Comparison of ENCODE assay signal across 1 cellular context in genomic region chr3:50611464-50612233, GRCh38.
TF ChIP-seq lines count a peak whose summit lies in the region.

CISH (minus strand) TSS chr3:50611774; CDS start chr3:50611650, 124 bp downstream.

TF ChIP-seq in HepG2, 621 proteins besides CTCF, POLR2A, EP300 and RAD21 (continued from another document and continues in another):
- TF ChIP-seq ZNF280B (CRISPR knock-in tag; IDR thresholded peaks at IDR 0.05; ENCODE audit: borderline replicate concordance) (peak; percentile 25; the same call in 1 of the 2 replicates), ZC3H4 (CRISPR knock-in tag; IDR thresholded peaks at IDR 0.05; ENCODE audit: borderline replicate concordance) (no peak), GATAD2A (CRISPR knock-in tag; IDR thresholded peaks at IDR 0.05) (0 out of 2 replicates have a peak, but pooled peaks have one; percentile 13), ZNF577 (CRISPR knock-in tag; IDR thresholded peaks at IDR 0.05; ENCODE audit: borderline replicate concordance, low read depth) (0 out of 2 replicates have a peak, but pooled peaks have one; percentile 40), NR1H2 (CRISPR knock-in tag; IDR thresholded peaks at IDR 0.05; ENCODE audit: borderline replicate concordance, low read depth) (peak; percentile 92), ZNF674 (CRISPR knock-in tag; IDR thresholded peaks at IDR 0.05; ENCODE audit: low read depth) (no peak), DZIP1 (CRISPR knock-in tag; IDR thresholded peaks at IDR 0.05) (no peak), ZNF773 (CRISPR knock-in tag; IDR thresholded peaks at IDR 0.05; ENCODE audit: borderline replicate concordance) (peak; percentile 87; the same call in 1 of the 2 replicates), RXRB (CRISPR knock-in tag; IDR thresholded peaks at IDR 0.05; ENCODE audit: borderline replicate concordance) (peak; percentile 69), GLMP (CRISPR knock-in tag; IDR thresholded peaks at IDR 0.05; ENCODE audit: borderline replicate concordance) (no peak), ZNF224 (CRISPR knock-in tag; IDR thresholded peaks at IDR 0.05) (no peak), CREB1 (IDR thresholded peaks at IDR 0.05) (0 out of 2 replicates have a peak, but pooled peaks have one; percentile 40), CREB1 (CRISPR knock-in tag; IDR thresholded peaks at IDR 0.05) (0 out of 2 replicates have a peak, but pooled peaks have one; percentile 39), RBM22 (optimal IDR thresholded peaks at IDR 0.05; ENCODE audit: low read length) (no peak), ZNF569 (CRISPR knock-in tag; IDR thresholded peaks at IDR 0.05; ENCODE audit: borderline replicate concordance) (peak; percentile 80; the same call in 1 of the 2 replicates), KDM2A (CRISPR knock-in tag; IDR thresholded peaks at IDR 0.05; ENCODE audit: borderline replicate concordance, low read depth) (peak; percentile 76; the same call in 1 of the 2 replicates), HIVEP1 (CRISPR knock-in tag; IDR thresholded peaks at IDR 0.05) (peak; percentile 84), MEF2D (CRISPR knock-in tag; IDR thresholded peaks at IDR 0.05) (peak; percentile 31; the same call in 1 of the 2 replicates), ZNF33B (CRISPR knock-in tag; IDR thresholded peaks at IDR 0.05) (peak; percentile 94; the same call in 1 of the 2 replicates), MAFF (IDR thresholded peaks at IDR 0.05; ENCODE audit: low read depth, low read length) (no peak), DMTF1 (CRISPR knock-in tag; IDR thresholded peaks at IDR 0.05) (no peak), ZSCAN22 (CRISPR knock-in tag; IDR thresholded peaks at IDR 0.05) (no peak; the same call in 1 of the 2 replicates), ARNTL (CRISPR knock-in tag; IDR thresholded peaks at IDR 0.05) (peak; percentile 63; the same call in 1 of the 2 replicates), ZSCAN21 (CRISPR knock-in tag; IDR thresholded peaks at IDR 0.05; ENCODE audit: borderline replicate concordance) (peak; percentile 87), LCORL (IDR thresholded peaks at IDR 0.05) (no peak), LCORL (CRISPR knock-in tag; IDR thresholded peaks at IDR 0.05) (peak; percentile 53), PREB (CRISPR knock-in tag; IDR thresholded peaks at IDR 0.05) (no peak), NFAT5 (CRISPR knock-in tag; IDR thresholded peaks at IDR 0.05) (0 out of 2 replicates have a peak, but pooled peaks have one; percentile 67), EZH2 (conservative IDR thresholded peaks at IDR 0.05; ENCODE audit: low read depth, low read length) (no peak), TRAFD1 (CRISPR knock-in tag; IDR thresholded peaks at IDR 0.05; ENCODE audit: borderline replicate concordance) (no peak), TFDP1 (CRISPR knock-in tag; IDR thresholded peaks at IDR 0.05; ENCODE audit: borderline replicate concordance) (peak; percentile 88), CAMTA2 (CRISPR knock-in tag; IDR thresholded peaks at IDR 0.05; ENCODE audit: borderline replicate concordance) (no peak; the same call in 1 of the 2 replicates), ZBTB14 (CRISPR knock-in tag; IDR thresholded peaks at IDR 0.05) (peak; percentile 80), ZNF441 (CRISPR knock-in tag; IDR thresholded peaks at IDR 0.05; ENCODE audit: borderline replicate concordance) (peak; percentile 76; the same call in 1 of the 2 replicates), ZMYM2 (CRISPR knock-in tag; IDR thresholded peaks at IDR 0.05) (peak; percentile 83), UBTF (CRISPR knock-in tag; IDR thresholded peaks at IDR 0.05) (peak; percentile 75), ZNF431 (CRISPR knock-in tag; IDR thresholded peaks at IDR 0.05; ENCODE audit: borderline replicate concordance, low read depth) (no peak)
